Comparison of ENCODE assay signal across 14 cellular contexts in the genomic region with DNA sequence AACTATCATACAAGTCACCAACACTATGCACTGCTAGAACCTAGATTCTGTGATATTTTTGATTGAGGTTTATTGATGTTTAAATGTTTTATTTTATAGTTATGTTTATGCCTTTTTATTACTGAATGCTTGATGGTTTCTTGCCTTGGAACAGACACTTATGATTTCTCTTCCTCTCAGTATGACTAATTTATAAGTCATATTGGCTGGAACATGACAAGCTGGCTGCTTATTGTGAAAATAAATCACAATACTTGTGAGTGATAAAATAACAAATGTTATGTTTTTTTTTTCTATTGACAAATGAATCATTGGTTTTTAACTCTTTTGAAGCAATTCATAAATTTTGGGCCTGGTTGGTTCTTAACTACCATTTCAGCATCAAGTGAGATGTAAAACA.
DNase-seq lines count a peak whose midpoint lies in the region; ATAC-seq and TF ChIP-seq lines count a peak whose summit lies in the region.
"Had no signal": no experiment of that assay in that cellular context is flagged by ENCODE, and none has a peak within 500 bp of the region (broad histone marks: within the 10 kb centered on the region; RNA-seq: fewer than 3 reads in every experiment).

No MANE protein-coding gene starts in this region.

- BruUV-seq in PC-3 (replicated peaks; lab: Mats Ljungman, UMichigan) = no TSS peak

- peak; percentile 37 for DNase-seq in PC-3
- no peak for DNase-seq in RWPE2 (ENCODE audit: low spot score)
- peak; percentile 35 for DNase-seq in fibroblast of the aortic adventitia (ENCODE audit: low read depth)
- DNase-seq in foreskin fibroblast = no peak
- no peak for DNase-seq in natural killer cell
- DNase-seq in ureter (ENCODE audit: low spot score) = no peak
- DNase-seq: C1 segment of cervical spinal cord; Calu3; CD4-positive, alpha-beta T cell; DMS 273 treated with DMSO at 0.1 percent for 48 hours; GM23248 had no signal

- H3K27ac Mint-ChIP-seq in natural killer cell = no peak overlapping the region
- H3K27ac Mint-ChIP-seq: B cell; CD4-positive, alpha-beta T cell had no signal

- POLR2A ChIA-PET in PC-3 (lab: Charles Lee; ENCODE audit: unreplicated experiment) = no interaction called here

- H3K36me3 ChIP-seq in PC-3 (ENCODE audit: low read depth, low read length) = no peaks in the 10 kb centered on the region
- no peaks in the 10 kb centered on the region for H3K36me3 ChIP-seq in RWPE2 (ENCODE audit: low read depth)

- H3K4me1 ChIP-seq in PC-3 (ENCODE audit: insufficient read depth, low read length) (no peaks in the 10 kb centered on the region), RWPE2 (ENCODE audit: insufficient read depth, poor library complexity, severe bottlenecking) (peaks cover 3% of the 10 kb centered on the region)

- H3K9me3 Mint-ChIP-seq in natural killer cell = peaks cover 11 to 18% of the 10 kb centered on the region in 2 donors

- H3K27me3 ChIP-seq in PC-3 (ENCODE audit: low read length) (no peaks in the 10 kb centered on the region), RWPE2 (ENCODE audit: insufficient read depth, poor library complexity, severe bottlenecking) (no peaks in the 10 kb centered on the region)

- no peaks in the 10 kb centered on the region for H3K9me2 ChIP-seq in PC-3 (replicated peaks; ENCODE audit: low read length)

- no peaks in the 10 kb centered on the region for H3F3A ChIP-seq in PC-3 (ENCODE audit: low read length, unreplicated experiment)

- no peaks in the 10 kb centered on the region for H3K36me3 Mint-ChIP-seq in natural killer cell

- H3K27ac ChIP-seq in PC-3 (ENCODE audit: low read length) (no peak overlapping the region), RWPE2 (ENCODE audit: poor library complexity, severe bottlenecking) (peak overlapping the region; percentile 24)
- H3K27ac ChIP-seq: GM23248 had no signal

- intact Hi-C loops in PC-3 (cut with micrococcal nuclease) = no loop called here
- intact Hi-C loops in natural killer cell (cut with micrococcal nuclease) = no loop called here

- H3K9ac ChIP-seq in PC-3 (ENCODE audit: low read length) = no peak overlapping the region
- H3K9ac ChIP-seq: GM23248 had no signal

- no peak for ATAC-seq in PC-3
- peak; percentile 59; the same call in 2 of the 3 replicates for ATAC-seq in RWPE2 (ENCODE audit: low read depth)
- no peak for ATAC-seq in HG03025 (IDR thresholded peaks at IDR 0.05; ENCODE audit: low FRiP score, unreplicated experiment)
- no peak for ATAC-seq in natural killer cell
- ATAC-seq: HCT116 had no signal

- H3K79me2 ChIP-seq in PC-3 (ENCODE audit: low read length) = no peaks in the 10 kb centered on the region

- no peaks in the 10 kb centered on the region for H3K4me1 Mint-ChIP-seq in natural killer cell
- H3K4me1 Mint-ChIP-seq: B cell had no signal

- H2AFZ ChIP-seq in PC-3 (ENCODE audit: low read length) = no peak overlapping the region
- H2AFZ ChIP-seq: GM23248 had no signal

- H3K4me3 ChIP-seq in PC-3 (ENCODE audit: low read length) (no peak overlapping the region), RWPE2 (ENCODE audit: severe bottlenecking) (no peak overlapping the region), fibroblast of the aortic adventitia (ENCODE audit: low read depth, low read length) (no peak overlapping the region), foreskin fibroblast (ENCODE audit: low read depth in 1 of 2, low read length in 2 of 2) (no peak overlapping the region)
- H3K4me3 ChIP-seq: GM23248 had no signal

- no peaks in the 10 kb centered on the region for H3K27me3 Mint-ChIP-seq in natural killer cell (ENCODE audit: low read depth in 2 of 2)
- H3K27me3 Mint-ChIP-seq: B cell; CD4-positive, alpha-beta T cell had no signal

- TF ChIP-seq CTCF in PC-3 (conservative IDR thresholded peaks at IDR 0.05; ENCODE audit: low read depth, low read length) = no peak
- TF ChIP-seq CTCF in RWPE2 (IDR thresholded peaks at IDR 0.05; ENCODE audit: poor library complexity, severe bottlenecking) = no peak
- TF ChIP-seq CTCF in fibroblast of the aortic adventitia (IDR thresholded peaks at IDR 0.05; ENCODE audit: insufficient read depth, low read length) = no peak
- TF ChIP-seq CTCF in foreskin fibroblast (IDR thresholded peaks at IDR 0.05; ENCODE audit: low read depth, low read length) = no peak
- no peak for TF ChIP-seq CTCF in natural killer cell (IDR thresholded peaks at IDR 0.05)

- H3K4me2 ChIP-seq in PC-3 (ENCODE audit: low read length) = no peak overlapping the region

- H3K9me3 ChIP-seq in PC-3 (ENCODE audit: low read length) (no peaks in the 10 kb centered on the region), RWPE2 (ENCODE audit: severe bottlenecking) (no peaks in the 10 kb centered on the region)

- H3K4me3 Mint-ChIP-seq in natural killer cell = no peak overlapping the region
- H3K4me3 Mint-ChIP-seq: B cell; CD4-positive, alpha-beta T cell had no signal

- CTCF ChIA-PET in PC-3 (lab: Charles Lee) = interaction anchor here (0.6 kb wide), 1 partner anchor 124 kb away, joined by 3 read pairs; no protein-coding TSS in a partner anchor

- H4K20me1 ChIP-seq in PC-3 (ENCODE audit: low read length) = no peaks in the 10 kb centered on the region

Comparison
In these comparisons a context has a peak if more than half of its experiments do, and no peak if none do; other contexts are left out.
1. DNase-seq: peak in PC-3 (single experiment) and fibroblast of the aortic adventitia (single experiment); none in RWPE2 (single experiment), foreskin fibroblast (0 of 2), natural killer cell (single experiment) and ureter (single experiment).